Comparison of ENCODE assay signal across 9 cellular contexts in the genomic region with DNA sequence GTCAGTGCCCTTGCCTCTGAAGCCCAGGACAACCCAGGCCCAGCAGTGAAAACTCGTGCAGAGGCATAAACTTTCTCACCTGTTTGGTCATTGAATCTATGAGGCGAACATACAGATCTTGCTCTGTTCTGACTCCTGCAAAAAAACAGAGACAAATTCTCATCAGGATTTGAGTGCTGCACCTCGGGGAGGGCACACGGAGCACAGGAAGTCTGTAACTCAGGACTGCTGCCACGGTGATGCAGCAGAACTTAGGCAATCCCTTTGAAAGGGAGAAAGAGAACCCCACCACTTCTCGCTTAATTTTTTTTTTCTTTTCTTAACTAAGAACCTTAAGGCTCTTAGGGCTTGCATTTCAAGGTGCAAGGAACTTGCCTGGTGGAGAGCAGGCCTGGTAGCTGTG. TPM values are rescaled to one million over a fixed set of nuclear protein-coding genes. Genes with fewer than 3 reads are reported as not detected.
DNase-seq lines count a peak whose midpoint lies in the region; ATAC-seq and TF ChIP-seq lines count a peak whose summit lies in the region.
"Had no signal": no experiment of that assay in that cellular context is flagged by ENCODE, and none has a peak within 500 bp of the region (broad histone marks: within the 10 kb centered on the region; RNA-seq: fewer than 3 reads in every experiment).

No MANE protein-coding gene starts in this region.

- H3K9me2 ChIP-seq in GM23338 (ENCODE audit: insufficient read depth) = no peaks in the 10 kb centered on the region

- H4K20me1 ChIP-seq in GM23338 (replicated peaks; ENCODE audit: insufficient read depth) (peaks cover 12% of the 10 kb centered on the region), neural progenitor cell (ENCODE audit: low read depth) (peaks cover 72% of the 10 kb centered on the region)

- no peaks in the 10 kb centered on the region for H3K36me3 Mint-ChIP-seq in CD4-positive, alpha-beta T cell (ENCODE audit: low read depth)
- H3K36me3 Mint-ChIP-seq in GM23338 (ENCODE audit: low read depth) = no peaks in the 10 kb centered on the region; the same call in 2 of the 3 replicates
- no peaks in the 10 kb centered on the region for H3K36me3 Mint-ChIP-seq in neural progenitor cell

- intact Hi-C loops in CD4-positive, alpha-beta T cell (cut with DNase I, micrococcal nuclease) = loop anchor here in 1 of 2 experiments (10.0 kb wide), 3 partner anchors 143 to 497 kb away; partner anchors contain the start of genes GLRX3 and MGMT

- H3F3A ChIP-seq in GM23338 (replicated peaks; ENCODE audit: low read depth) (peaks cover 21% of the 10 kb centered on the region), neural progenitor cell (ENCODE audit: low read depth) (peaks cover 35% of the 10 kb centered on the region)

- H3K4me1 ChIP-seq in GM23338 (ENCODE audit: insufficient read depth) (peaks cover 60% of the 10 kb centered on the region), neural progenitor cell (peaks cover 15% of the 10 kb centered on the region)

- H3K4me3 Mint-ChIP-seq in CD4-positive, alpha-beta T cell = peak overlapping the region; percentile 70
- H3K4me3 Mint-ChIP-seq in GM23338 (peak overlapping the region; percentile 58), neural progenitor cell (peak overlapping the region; percentile 80)

- H3K36me3 ChIP-seq in GM23338 (ENCODE audit: insufficient read depth) (no peaks in the 10 kb centered on the region), neural progenitor cell (no peaks in the 10 kb centered on the region)

- H3K9me3 ChIP-seq in CD4-positive, alpha-beta T cell (ENCODE audit: control insufficient read depth, low read length) = peaks cover 8% of the 10 kb centered on the region
- H3K9me3 ChIP-seq in neural progenitor cell (ENCODE audit: low read depth) = no peaks in the 10 kb centered on the region

- no peak for DNase-seq in CD4-positive, alpha-beta T cell
- DNase-seq in GM23338 (ENCODE audit: low spot score) (no peak), choroid plexus epithelial cell (ENCODE audit: low read depth) (peak; percentile 35), neural progenitor cell (ENCODE audit: low spot score) (peak; percentile 54), glomerular visceral epithelial cell (ENCODE audit: extremely low spot score) (no peak), NCI-H1092 (lab: John Stamatoyannopoulos, UW) (no peak)
- DNase-seq: NCI-H446 treated with DMSO at 0.1 percent for 48 hours had no signal

- no peak overlapping the region for H3K27ac ChIP-seq in CD4-positive, alpha-beta T cell (ENCODE audit: low read depth, low read length)
- H3K27ac ChIP-seq in GM23338 (ENCODE audit: low read depth) (no peak overlapping the region), neural progenitor cell (no peak overlapping the region)

- H3K9ac ChIP-seq in neural progenitor cell = no peak overlapping the region

- peaks cover 73% of the 10 kb centered on the region for H3K27me3 Mint-ChIP-seq in CD4-positive, alpha-beta T cell
- H3K27me3 Mint-ChIP-seq in GM23338 (ENCODE audit: insufficient read depth, low read depth, poor library complexity) (peaks cover 83% of the 10 kb centered on the region), neural progenitor cell (ENCODE audit: insufficient read depth, low read depth) (peaks cover 59% of the 10 kb centered on the region)

- H3K79me2 ChIP-seq in GM23338 (replicated peaks; ENCODE audit: insufficient read depth) = no peaks in the 10 kb centered on the region
- no peaks in the 10 kb centered on the region for H3K79me2 ChIP-seq in neural progenitor cell (ENCODE audit: low read depth)

- peaks cover 87% of the 10 kb centered on the region for H3K27me3 ChIP-seq in CD4-positive, alpha-beta T cell (ENCODE audit: control insufficient read depth, insufficient read depth, low read length)
- H3K27me3 ChIP-seq in GM23338 (ENCODE audit: insufficient read depth) = peaks cover 98% of the 10 kb centered on the region
- H3K27me3 ChIP-seq in neural progenitor cell = peaks cover 98% of the 10 kb centered on the region

- CTCF ChIA-PET in CD4-positive, alpha-beta T cell (lab: Charles Lee) = no interaction called here

- peak overlapping the region; percentile 21 for H3K27ac Mint-ChIP-seq in CD4-positive, alpha-beta T cell
- H3K27ac Mint-ChIP-seq in GM23338 = no peak overlapping the region
- peak overlapping the region; percentile 33 for H3K27ac Mint-ChIP-seq in neural progenitor cell

- H2AFZ ChIP-seq in GM23338 (no peak overlapping the region), neural progenitor cell (replicated peaks) (no peak overlapping the region)

- peaks cover 39% of the 10 kb centered on the region for H3K4me1 Mint-ChIP-seq in CD4-positive, alpha-beta T cell (ENCODE audit: low read depth)
- H3K4me1 Mint-ChIP-seq in GM23338 (peaks cover 47% of the 10 kb centered on the region), neural progenitor cell (peaks cover 43% of the 10 kb centered on the region)

- no peaks in the 10 kb centered on the region for H3K9me3 Mint-ChIP-seq in CD4-positive, alpha-beta T cell
- peaks cover 14% of the 10 kb centered on the region; the same call in 2 of the 3 replicates for H3K9me3 Mint-ChIP-seq in GM23338
- no peaks in the 10 kb centered on the region for H3K9me3 Mint-ChIP-seq in neural progenitor cell

- no peak for TF ChIP-seq CTCF in CD4-positive, alpha-beta T cell (IDR thresholded peaks at IDR 0.05)
- TF ChIP-seq CTCF in GM23338 (conservative IDR thresholded peaks at IDR 0.05; ENCODE audit: low read depth in 2 of 2) (no peak), choroid plexus epithelial cell (conservative IDR thresholded peaks at IDR 0.05; ENCODE audit: low read depth, low read length) (no peak), neural progenitor cell (IDR thresholded peaks at IDR 0.05) (no peak)

- ATAC-seq in CD4-positive, alpha-beta T cell (ENCODE audit: poor library complexity) = no peak
- ATAC-seq in GM23338 (no peak), HG03025 (IDR thresholded peaks at IDR 0.05; ENCODE audit: low FRiP score, unreplicated experiment) (no peak), HG03108 (IDR thresholded peaks at IDR 0.05; ENCODE audit: unreplicated experiment) (no peak)

- H3K4me3 ChIP-seq in GM23338 = peak overlapping the region; percentile 64
- peak overlapping the region; percentile 61 for H3K4me3 ChIP-seq in choroid plexus epithelial cell (ENCODE audit: low read depth, low read length)
- no peak overlapping the region for H3K4me3 ChIP-seq in neural progenitor cell

- peak overlapping the region; percentile 70 for H3K4me2 ChIP-seq in GM23338
- H3K4me2 ChIP-seq in neural progenitor cell = no peak overlapping the region

- POLR2A ChIA-PET in CD4-positive, alpha-beta T cell (lab: Charles Lee) = no interaction called here

TF ChIP-seq in GM23338, 12 proteins besides CTCF, POLR2A, EP300 and RAD21:
- TF ChIP-seq ZNF114 (CRISPR knock-in tag; IDR thresholded peaks at IDR 0.05) = no peak
- TF ChIP-seq EZH2 (IDR thresholded peaks at IDR 0.05; ENCODE audit: low read depth, unreplicated experiment) = peak; percentile 72

RNA-seq across cellular contexts. Expression of gene EBF3, which starts 2.0 kb away (rescaled TPM):
- total RNA-seq in CD4-positive, alpha-beta T cell = not detected
- 0.23 and 0.49 TPM in 2 replicates for total RNA-seq in GM23338 (2014; rRNA removed; shearing (Covaris generic))
- 0.12 and 0.27 TPM in 2 replicates for polyA plus RNA-seq in GM23338 (2016; fragmentation: Nextera tagmentation; extraction: Ambion mirVana)
- total RNA-seq in neural progenitor cell (ENCODE audit: low replicate concordance) = 0.15 and 0.40 TPM in 2 replicates

Comparison
In these comparisons a context has a peak if more than half of its experiments do, and no peak if none do; other contexts are left out.
1. DNase-seq: peak in choroid plexus epithelial cell (single experiment) and neural progenitor cell (single experiment); none in CD4-positive, alpha-beta T cell (0 of 10), GM23338 (single experiment), glomerular visceral epithelial cell (single experiment) and NCI-H1092 (single experiment).
2. Peak in every context shown above with its lines, with median percentiles within 50 percentile points of each other: H3K4me3 Mint-ChIP-seq.